Comparison of ENCODE assay signal across 8 cellular contexts in the genomic region with DNA sequence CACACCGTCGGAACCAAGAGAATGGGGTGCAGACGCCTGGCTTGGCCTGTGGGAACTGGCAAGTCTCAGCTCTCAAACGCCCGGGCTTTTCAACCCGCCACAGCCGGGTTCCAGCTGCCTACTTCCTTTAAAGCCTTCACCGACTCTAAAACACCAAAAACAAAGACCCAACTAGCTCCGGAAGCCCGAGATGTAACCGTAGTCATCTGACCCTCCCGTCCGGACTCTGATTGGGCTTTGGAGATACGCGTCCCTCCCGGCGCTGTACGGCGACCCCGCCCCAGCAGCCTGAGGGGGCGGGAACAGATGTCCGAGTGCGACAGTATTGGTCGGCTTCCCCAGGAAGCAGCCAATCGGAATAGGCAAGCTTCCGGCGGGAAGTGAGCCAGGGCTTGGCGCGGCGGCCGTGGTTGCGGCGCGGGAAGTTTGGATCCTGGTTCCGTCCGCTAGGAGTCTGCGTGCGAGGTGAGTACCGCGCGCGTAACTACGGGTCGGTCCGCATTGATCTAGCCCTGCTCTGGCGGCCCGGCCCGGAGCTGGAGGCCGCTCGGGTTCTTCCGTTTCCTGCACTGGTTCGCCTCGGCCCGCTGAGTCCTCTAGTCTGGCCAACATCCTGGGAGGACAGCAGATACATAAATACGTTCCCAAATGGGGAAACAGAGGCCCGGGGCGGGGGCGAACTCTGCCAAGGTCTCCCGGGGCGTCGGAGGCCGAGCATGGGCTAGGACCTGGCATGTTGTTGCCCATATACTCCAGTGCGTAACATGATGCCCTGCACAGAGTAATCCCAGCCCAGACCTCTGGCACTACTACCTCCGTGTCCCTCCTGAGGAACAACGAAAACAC. TPM values are rescaled to one million over a fixed set of nuclear protein-coding genes. Genes with fewer than 3 reads are reported as not detected.
DNase-seq lines count a peak whose midpoint lies in the region; ATAC-seq and TF ChIP-seq lines count a peak whose summit lies in the region.

A gene (plus strand): TSS at position 371 of the 846 bp plus-strand sequence. CDS start 30,047 bp downstream, outside the sequence.

- peak within 1 kb of the TSS; percentile 91 for H3K9ac ChIP-seq in mucosa of stomach (ENCODE audit: low read length)

- peaks cover 44% of the 10 kb centered on the region for H3K36me3 Mint-ChIP-seq in activated T-cell treated with anti-CD3 and anti-CD28 coated beads, Interleukin-2, amount 50 U/mL, for 24 hours (ENCODE audit: low read depth)

- H3K4me1 Mint-ChIP-seq in activated T-cell treated with anti-CD3 and anti-CD28 coated beads, Interleukin-2, amount 50 U/mL, for 24 hours (ENCODE audit: low read depth) = peaks cover 24% of the 10 kb centered on the region

- H3K9me3 ChIP-seq in esophagus (ENCODE audit: control insufficient read depth in 2 of 2, insufficient read depth in 1 of 2, low read depth in 1 of 2, low read length in 1 of 2) (no peaks in the 10 kb centered on the region), mucosa of stomach (ENCODE audit: control insufficient read depth, low read length) (no peaks in the 10 kb centered on the region)

- H3K4me3 Mint-ChIP-seq in activated T-cell treated with anti-CD3 and anti-CD28 coated beads, Interleukin-2, amount 50 U/mL, for 24 hours = peak within 1 kb of the TSS; percentile 99

- H3K27me3 ChIP-seq in esophagus (ENCODE audit: control insufficient read depth in 1 of 2, insufficient read depth in 2 of 2, low read length in 2 of 2) (no peaks in the 10 kb centered on the region), mucosa of stomach (ENCODE audit: control insufficient read depth, insufficient read depth, low read length) (no peaks in the 10 kb centered on the region)

- H3K4me3 ChIP-seq in esophagus (ENCODE audit: low read depth in 1 of 2, low read length in 2 of 2) = peak within 1 kb of the TSS; percentile 63 to 67
- peak within 1 kb of the TSS; percentile 93 for H3K4me3 ChIP-seq in mucosa of stomach (ENCODE audit: low read length)

- DNase-seq in DMS79 (lab: John Stamatoyannopoulos, UW) = peak; percentile 87
- DNase-seq in KBM-7 = peak; percentile 100
- peak; percentile 94 for DNase-seq in activated T-cell treated with anti-CD3 and anti-CD28 coated beads, Interleukin-2, amount 50 U/mL, for 24 hours
- DNase-seq in stimulated activated CD8-positive, alpha-beta memory T cell treated with anti-CD3 and anti-CD28 coated beads, Interleukin-7, amount 100 ng/mL, for 1 hour (ENCODE audit: low read depth in 2 of 2) = peak; percentile 83 to 86

- H3K36me3 ChIP-seq in esophagus (ENCODE audit: control insufficient read depth in 2 of 2, insufficient read depth in 2 of 2, low read length in 1 of 2) = no peaks in the 10 kb centered on the region
- no peaks in the 10 kb centered on the region for H3K36me3 ChIP-seq in mucosa of stomach (ENCODE audit: control insufficient read depth, insufficient read depth, low read length)

- WGBS in esophagus, 2 donors = 0 to 1% methylated on average over 65 of the region's 65 CpGs

- peak within 1 kb of the TSS; percentile 86 to 90 for H3K27ac ChIP-seq in esophagus (ENCODE audit: low read depth in 2 of 2, low read length in 1 of 2)

- ATAC-seq in GM21717 (IDR thresholded peaks at IDR 0.05; ENCODE audit: unreplicated experiment) = peak; percentile 97

- no peaks in the 10 kb centered on the region for H3K27me3 Mint-ChIP-seq in activated T-cell treated with anti-CD3 and anti-CD28 coated beads, Interleukin-2, amount 50 U/mL, for 24 hours

- H3K9me3 Mint-ChIP-seq in activated T-cell treated with anti-CD3 and anti-CD28 coated beads, Interleukin-2, amount 50 U/mL, for 24 hours = no peaks in the 10 kb centered on the region

- H3K27ac Mint-ChIP-seq in activated T-cell treated with anti-CD3 and anti-CD28 coated beads, Interleukin-2, amount 50 U/mL, for 24 hours = peak within 1 kb of the TSS; percentile 98

- in situ Hi-C loops in KBM-7 (cut with MboI; ENCODE audit: low pct_unique_long_range_greater_than_20kb, low sequenced_read_pairs) = no loop called here

- H3K4me1 ChIP-seq in esophagus (ENCODE audit: control insufficient read depth in 2 of 2, insufficient read depth in 2 of 2, low read length in 1 of 2) (no peaks in the 10 kb centered on the region), mucosa of stomach (ENCODE audit: control insufficient read depth, insufficient read depth, low read length) (peaks cover 8% of the 10 kb centered on the region)

TF ChIP-seq in PFSK-1, 5 proteins besides CTCF, POLR2A, EP300 and RAD21:
- TF ChIP-seq SIN3A (IDR thresholded peaks at IDR 0.05; ENCODE audit: borderline replicate concordance, insufficient read depth, low read length) (peak; percentile 86; the same call in 1 of the 2 replicates), FOXP2 (optimal IDR thresholded peaks at IDR 0.05; ENCODE audit: borderline replicate concordance, extremely low read depth, extremely low read length, insufficient read depth) (peak; percentile 46), POLR2AphosphoS5 (IDR thresholded peaks at IDR 0.05; ENCODE audit: low read depth, low read length) (peak; percentile 93), TAF1 (IDR thresholded peaks at IDR 0.05; ENCODE audit: borderline replicate concordance, insufficient read depth, low read length) (peak; percentile 84; the same call in 1 of the 2 replicates)
- TF ChIP-seq, protein P1, sequence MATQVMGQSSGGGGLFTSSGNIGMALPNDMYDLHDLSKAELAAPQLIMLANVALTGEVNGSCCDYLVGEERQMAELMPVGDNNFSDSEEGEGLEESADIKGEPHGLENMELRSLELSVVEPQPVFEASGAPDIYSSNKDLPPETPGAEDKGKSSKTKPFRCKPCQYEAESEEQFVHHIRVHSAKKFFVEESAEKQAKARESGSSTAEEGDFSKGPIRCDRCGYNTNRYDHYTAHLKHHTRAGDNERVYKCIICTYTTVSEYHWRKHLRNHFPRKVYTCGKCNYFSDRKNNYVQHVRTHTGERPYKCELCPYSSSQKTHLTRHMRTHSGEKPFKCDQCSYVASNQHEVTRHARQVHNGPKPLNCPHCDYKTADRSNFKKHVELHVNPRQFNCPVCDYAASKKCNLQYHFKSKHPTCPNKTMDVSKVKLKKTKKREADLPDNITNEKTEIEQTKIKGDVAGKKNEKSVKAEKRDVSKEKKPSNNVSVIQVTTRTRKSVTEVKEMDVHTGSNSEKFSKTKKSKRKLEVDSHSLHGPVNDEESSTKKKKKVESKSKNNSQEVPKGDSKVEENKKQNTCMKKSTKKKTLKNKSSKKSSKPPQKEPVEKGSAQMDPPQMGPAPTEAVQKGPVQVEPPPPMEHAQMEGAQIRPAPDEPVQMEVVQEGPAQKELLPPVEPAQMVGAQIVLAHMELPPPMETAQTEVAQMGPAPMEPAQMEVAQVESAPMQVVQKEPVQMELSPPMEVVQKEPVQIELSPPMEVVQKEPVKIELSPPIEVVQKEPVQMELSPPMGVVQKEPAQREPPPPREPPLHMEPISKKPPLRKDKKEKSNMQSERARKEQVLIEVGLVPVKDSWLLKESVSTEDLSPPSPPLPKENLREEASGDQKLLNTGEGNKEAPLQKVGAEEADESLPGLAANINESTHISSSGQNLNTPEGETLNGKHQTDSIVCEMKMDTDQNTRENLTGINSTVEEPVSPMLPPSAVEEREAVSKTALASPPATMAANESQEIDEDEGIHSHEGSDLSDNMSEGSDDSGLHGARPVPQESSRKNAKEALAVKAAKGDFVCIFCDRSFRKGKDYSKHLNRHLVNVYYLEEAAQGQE (IDR thresholded peaks at IDR 0.05; ENCODE audit: insufficient read depth in 1 of 2, low read depth in 2 of 2, low read length in 2 of 2) = 0 out of 4 replicates have a peak, but pooled peaks of 1 of the 2 experiments have one; percentile 9

RNA-seq across cellular contexts. Expression of the gene that starts here (rescaled TPM):
- polyA plus RNA-seq in PFSK-1 (2012; ENCODE audit: insufficient read length, low read depth) = 5.0 TPM
- polyA plus RNA-seq in esophagus = 1 to 10 TPM; 2.3 to 3.6 TPM

Comparison
In these comparisons a context has a peak if more than half of its experiments do, and no peak if none do; other contexts are left out.
1. Peak in every context shown above with its lines: DNase-seq, ATAC-seq, H3K4me3 ChIP-seq and H3K27ac ChIP-seq.